In genomic region chrX:10900585-10901289, GRCh38 we compare ENCODE assay signal across 13 cellular contexts.
DNase-seq lines count a peak whose midpoint lies in the region; ATAC-seq, FAIRE-seq and TF ChIP-seq lines count a peak whose summit lies in the region.
"Had no signal": no experiment of that assay in that cellular context is flagged by ENCODE, and none has a peak within 500 bp of the region (broad histone marks: within the 10 kb centered on the region; RNA-seq: fewer than 3 reads in every experiment).

No MANE protein-coding gene starts in this region.

- no peak for ATAC-seq in GM18907 (IDR thresholded peaks at IDR 0.05; ENCODE audit: unreplicated experiment)

- POLR2A ChIA-PET in SK-N-SH (lab: Yijun Ruan, JAX): no interaction called here

- no peaks in the 10 kb centered on the region for H3K79me2 ChIP-seq in SK-N-SH (ENCODE audit: insufficient read depth)

- DNase-seq in H54 (ENCODE audit: insufficient read length, low spot score): peak; percentile 3
- no peak for DNase-seq in SK-N-SH
- peak; percentile 64 for DNase-seq in fibroblast of pulmonary artery (ENCODE audit: low read depth)
- DNase-seq in renal cortical epithelial cell (ENCODE audit: low read depth): peak; percentile 92
- DNase-seq in SIG-M5 (lab: John Stamatoyannopoulos, UW): no peak
- DNase-seq in AG08396 (ENCODE audit: low spot score): no peak
- DNase-seq in SHP77 treated with DMSO at 0.1 percent for 48 hours (lab: John Stamatoyannopoulos, UW): no peak
- DNase-seq: activated CD8-positive, alpha-beta memory T cell treated with anti-CD3 and anti-CD28 coated beads for 24 hours; activated naive CD8-positive, alpha-beta T cell treated with anti-CD3 and anti-CD28 coated beads, Interleukin-2, amount 10 ng/mL, durations not matched to agents 7 days and 5 days; immature natural killer cell; NCI-H1417 treated with DMSO at 0.1 percent for 48 hours; nephron progenitor cell had no signal

- H3K27ac ChIP-seq in SK-N-SH (ENCODE audit: low read depth in 2 of 2, low read length in 1 of 2): peak overlapping the region; percentile 16 to 54; a peak in 3 of 4 replicates

- H3F3A ChIP-seq in SK-N-SH (replicated peaks; ENCODE audit: insufficient read depth): peaks cover 10% of the 10 kb centered on the region

- TF ChIP-seq RAD21 in SK-N-SH (IDR thresholded peaks at IDR 0.05; ENCODE audit: low read length): no peak

- no peak for TF ChIP-seq POLR2A in H54 (IDR thresholded peaks at IDR 0.05; ENCODE audit: low read depth, low read length)

- TF ChIP-seq EP300 in SK-N-SH (IDR thresholded peaks at IDR 0.05; ENCODE audit: borderline replicate concordance in 1 of 2, low read depth in 1 of 2, low read length in 1 of 2): peak; percentile 20 to 24; a peak in 2 of 4 replicates

- H3K27me3 ChIP-seq in SK-N-SH (ENCODE audit: insufficient read depth): no peaks in the 10 kb centered on the region

- no peaks in the 10 kb centered on the region for H3K36me3 ChIP-seq in SK-N-SH (replicated peaks in 1 of 2; ENCODE audit: control insufficient read depth in 1 of 2, insufficient read depth in 2 of 2, low read length in 1 of 2)

- TF ChIP-seq CTCF in SK-N-SH (IDR thresholded peaks at IDR 0.05) (no peak), fibroblast of pulmonary artery (IDR thresholded peaks at IDR 0.05; ENCODE audit: low read length, missing control alignments) (no peak)

- peak overlapping the region; percentile 19; the same call in 1 of the 2 replicates for H2AFZ ChIP-seq in SK-N-SH (ENCODE audit: low read depth)

- FAIRE-seq in H54 (lab: Jason Lieb, UNC): no peak

- H3K9me2 ChIP-seq in SK-N-SH: no peaks in the 10 kb centered on the region

- no peaks in the 10 kb centered on the region for H3K9me3 ChIP-seq in SK-N-SH

- no peak overlapping the region for H3K9ac ChIP-seq in SK-N-SH

- H3K4me3 ChIP-seq in SK-N-SH (ENCODE audit: low read depth in 2 of 2, low read length in 1 of 2): no peak overlapping the region
- H3K4me3 ChIP-seq in fibroblast of pulmonary artery (replicated peaks; ENCODE audit: low read depth, low read length): no peak overlapping the region

- CTCF ChIA-PET in SK-N-SH (lab: Yijun Ruan, JAX): no interaction called here

- H3K4me1 ChIP-seq in SK-N-SH (ENCODE audit: control insufficient read depth in 1 of 2, insufficient read depth in 2 of 2, low read depth in 1 of 2, low read length in 1 of 2): peaks cover 0 to 7% of the 10 kb centered on the region in 2 experiments; a peak in 1 of 4 replicates

- peak overlapping the region; percentile 34; the same call in 1 of the 2 replicates for H3K4me2 ChIP-seq in SK-N-SH

- WGBS in SK-N-SH (ENCODE audit: low lambda C conversion rate): 5% methylated on average over 4 of the region's 4 CpGs

- no peaks in the 10 kb centered on the region for H4K20me1 ChIP-seq in SK-N-SH (ENCODE audit: insufficient read depth)

TF ChIP-seq in SK-N-SH, 30 proteins besides CTCF, POLR2A, EP300 and RAD21:
- TF ChIP-seq RXRA (IDR thresholded peaks at IDR 0.05; ENCODE audit: borderline replicate concordance, low read depth) (peak; percentile 11; the same call in 1 of the 2 replicates), TEAD4 (IDR thresholded peaks at IDR 0.05; ENCODE audit: borderline replicate concordance, insufficient read depth) (peak; percentile 29; the same call in 1 of the 2 replicates), PBX3 (IDR thresholded peaks at IDR 0.05) (peak; percentile 60), RFX5 (IDR thresholded peaks at IDR 0.05; ENCODE audit: low read length) (no peak), MEF2A (IDR thresholded peaks at IDR 0.05; ENCODE audit: borderline replicate concordance, low read depth) (no peak), JUND (IDR thresholded peaks at IDR 0.05) (peak; percentile 31; the same call in 1 of the 2 replicates), EZH2phosphoT487 (IDR thresholded peaks at IDR 0.05; ENCODE audit: borderline replicate concordance, low read depth) (no peak), GABPA (IDR thresholded peaks at IDR 0.05; ENCODE audit: low read depth) (peak; percentile 43), TCF12 (IDR thresholded peaks at IDR 0.05) (peak; percentile 40; the same call in 1 of the 2 replicates), GATA2 (CRISPR knock-in tag; IDR thresholded peaks at IDR 0.05) (peak; percentile 58), NFIC (IDR thresholded peaks at IDR 0.05; ENCODE audit: borderline replicate concordance) (peak; percentile 24; the same call in 1 of the 2 replicates), FOSL2 (IDR thresholded peaks at IDR 0.05; ENCODE audit: borderline replicate concordance, low read depth) (peak; percentile 46; the same call in 1 of the 2 replicates)

Comparison
In these comparisons a context has a peak if more than half of its experiments do, and no peak if none do; other contexts are left out.
1. DNase-seq: peak in H54 (single experiment), fibroblast of pulmonary artery (single experiment) and renal cortical epithelial cell (single experiment); none in SK-N-SH (single experiment), SIG-M5 (single experiment), AG08396 (single experiment) and SHP77 treated with DMSO at 0.1 percent for 48 hours (single experiment).